Comparison of ENCODE assay signal across 36 cellular contexts in the genomic region with DNA sequence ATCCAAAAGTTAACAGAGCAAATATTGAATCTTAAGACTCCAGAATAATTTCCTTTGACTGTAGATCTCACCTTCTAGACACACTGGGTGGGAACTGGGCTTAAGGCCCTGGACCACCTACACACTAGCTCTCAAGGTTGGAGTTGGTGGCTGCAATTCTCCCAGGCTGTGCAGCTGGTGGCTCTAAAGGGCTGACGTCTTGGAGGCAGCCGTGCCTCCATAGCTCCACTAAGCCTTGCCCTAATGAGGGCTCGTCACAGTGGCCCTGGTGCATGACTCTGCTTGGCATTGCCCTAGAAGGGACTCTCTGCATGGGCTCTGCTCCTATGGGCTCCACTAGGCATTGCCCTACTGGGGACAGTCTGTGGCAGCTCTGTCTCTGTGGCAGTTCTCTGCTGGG.
DNase-seq lines count a peak whose midpoint lies in the region; ATAC-seq, FAIRE-seq and TF ChIP-seq lines count a peak whose summit lies in the region.
"Had no signal": no experiment of that assay in that cellular context is flagged by ENCODE, and none has a peak within 500 bp of the region (broad histone marks: within the 10 kb centered on the region; RNA-seq: fewer than 3 reads in every experiment).

No MANE protein-coding gene starts in this region.

- H3K79me2 ChIP-seq in H1 (ENCODE audit: control insufficient read depth in 1 of 2, insufficient read depth in 2 of 2, low read length in 2 of 2): no peaks in the 10 kb centered on the region

- H2BK15ac ChIP-seq in H1 (ENCODE audit: low read length): no peak overlapping the region; the same call in 1 of the 2 replicates

- no peak overlapping the region for H2AK5ac ChIP-seq in H1 (ENCODE audit: low read depth, low read length)

- no peaks in the 10 kb centered on the region for H3K4me1 Mint-ChIP-seq in stimulated activated effector memory CD8-positive, alpha-beta T cell treated with anti-CD3 and anti-CD28 coated beads, Interleukin-12 subunit alpha, Interleukin-12 subunit beta, amount 100 ng/mL, for 72 hours
- H3K4me1 Mint-ChIP-seq: B cell; CD14-positive monocyte; CD4-positive, alpha-beta memory T cell; CD4-positive, CD25-positive, alpha-beta regulatory T cell; CD8-positive, alpha-beta memory T cell had no signal

- no peaks in the 10 kb centered on the region for H3K4me1 ChIP-seq in H1 (replicated peaks in 1 of 4; ENCODE audit: control insufficient read depth in 3 of 4, insufficient read depth in 4 of 4, low read length in 3 of 4)
- no peaks in the 10 kb centered on the region for H3K4me1 ChIP-seq in upper lobe of right lung
- no peaks in the 10 kb centered on the region for H3K4me1 ChIP-seq in foreskin keratinocyte
- H3K4me1 ChIP-seq: A549; BE2C; BLaER1; BLaER1 treated with 17β-estradiol and CSF1 and Interleukin-3, amounts not matched to agents 10 nM and 100 nM; Caco-2 had no signal

- H3K9me3 Mint-ChIP-seq in stimulated activated effector memory CD8-positive, alpha-beta T cell treated with anti-CD3 and anti-CD28 coated beads, Interleukin-12 subunit alpha, Interleukin-12 subunit beta, amount 100 ng/mL, for 72 hours: peaks cover 16% of the 10 kb centered on the region
- H3K9me3 Mint-ChIP-seq: CD4-positive, alpha-beta T cell had no signal

- 96% methylated on average over 3 of the region's 3 CpGs; no CpG with 5 or more reads in 1 of the 2 experiments for WGBS in H1 (ENCODE audit: extremely low coverage in 1 of 2, insufficient coverage in 1 of 2, insufficient read length in 1 of 2, insufficient replicate concordance in 2 of 2, low coverage in 1 of 2, low lambda C conversion rate in 2 of 2, missing lambda C conversion rate in 1 of 2), 2 experiments

- H2BK120ac ChIP-seq in H1 (replicated peaks; ENCODE audit: low read depth, low read length): no peak overlapping the region

- no peak overlapping the region for H3K23ac ChIP-seq in H1 (ENCODE audit: insufficient read length)

- POLR2A ChIA-PET in H1 (lab: Charles Lee; ENCODE audit: partially characterized antibody): no interaction called here

- H4K91ac ChIP-seq in H1 (replicated peaks; ENCODE audit: insufficient read length, low read length): no peak overlapping the region

- 0 out of 2 replicates have a peak overlapping the region, but pooled peaks have one; percentile 18 for H2BK20ac ChIP-seq in H1 (ENCODE audit: low read length)

- no peaks in the 10 kb centered on the region for H4K20me1 ChIP-seq in H1 (replicated peaks in 1 of 2; ENCODE audit: control insufficient read depth in 1 of 2, insufficient read depth in 2 of 2, low read length in 2 of 2)
- H4K20me1 ChIP-seq: BLaER1; BLaER1 treated with 17β-estradiol and CSF1 and Interleukin-3, amounts not matched to agents 10 nM and 100 nM had no signal

- H3K18ac ChIP-seq in H1 (ENCODE audit: extremely low read depth, low read length): no peak overlapping the region

- no peak for TF ChIP-seq RAD21 in H1 (IDR thresholded peaks at IDR 0.05 in 1 of 2, conservative IDR thresholded peaks at IDR 0.05 in 1 of 2; ENCODE audit: low read depth in 2 of 2, low read length in 2 of 2)

- no peak overlapping the region for H3K14ac ChIP-seq in H1 (ENCODE audit: insufficient read length)

- FAIRE-seq in H1 (lab: Jason Lieb, UNC): no peak
- FAIRE-seq: A204.1, A549, D721Med had no signal

- no peak overlapping the region for H4K8ac ChIP-seq in H1 (ENCODE audit: extremely low read depth, insufficient read depth, low read length)

- H3K27ac ChIP-seq in H1 (ENCODE audit: low read depth, low read length) (no peak overlapping the region), upper lobe of right lung (no peak overlapping the region), foreskin keratinocyte (no peak overlapping the region)
- H3K27ac ChIP-seq: 22Rv1; A549; BLaER1; BLaER1 treated with 17β-estradiol and CSF1 and Interleukin-3, amounts not matched to agents 10 nM and 100 nM; C4-2B had no signal

- no peak overlapping the region for H4K5ac ChIP-seq in H1 (ENCODE audit: insufficient read length, low read depth, low read length)

- TF ChIP-seq POLR2A in H1 (IDR thresholded peaks at IDR 0.05; ENCODE audit: control extremely low read depth in 1 of 2, low read depth in 2 of 2, low read length in 2 of 2): no peak

- H3K23me2 ChIP-seq in H1 (ENCODE audit: low read depth, low read length): no peaks in the 10 kb centered on the region

- H2BK12ac ChIP-seq in H1 (ENCODE audit: low read depth, low read length): peak overlapping the region; percentile 50; the same call in 1 of the 2 replicates

- H3K4me3 ChIP-seq in H1 (ENCODE audit: extremely low read depth in 1 of 4, insufficient read depth in 2 of 4, low read depth in 3 of 4, low read length in 4 of 4) (no peak overlapping the region), upper lobe of right lung (no peak overlapping the region)
- H3K4me3 ChIP-seq: A549; BLaER1; BLaER1 treated with 17β-estradiol and CSF1 and Interleukin-3, amounts not matched to agents 10 nM and 100 nM had no signal

- TF ChIP-seq CTCF in H1 (IDR thresholded peaks at IDR 0.05; ENCODE audit: control extremely low read depth in 1 of 3, insufficient read depth in 1 of 3, low read depth in 1 of 3, low read length in 3 of 3) (no peak), upper lobe of right lung (IDR thresholded peaks at IDR 0.05) (no peak), foreskin keratinocyte (conservative IDR thresholded peaks at IDR 0.05) (no peak)

- no peaks in the 10 kb centered on the region for H3K36me3 ChIP-seq in H1 (ENCODE audit: control insufficient read depth in 2 of 4, insufficient read depth in 4 of 4, low read length in 3 of 4)
- no peaks in the 10 kb centered on the region for H3K36me3 ChIP-seq in upper lobe of right lung
- H3K36me3 ChIP-seq: BE2C; BLaER1; BLaER1 treated with 17β-estradiol and CSF1 and Interleukin-3, amounts not matched to agents 10 nM and 100 nM had no signal

- no peak overlapping the region for H3K56ac ChIP-seq in H1 (replicated peaks; ENCODE audit: insufficient read length, low read depth, low read length)

- CTCF ChIA-PET in H1 (lab: Charles Lee; ENCODE audit: partially characterized antibody): interaction anchor here (0.7 kb wide), 1 partner anchor 437 kb away, joined by 3 read pairs; no protein-coding TSS in a partner anchor

- H3K79me1 ChIP-seq in H1 (ENCODE audit: low read depth, low read length): no peaks in the 10 kb centered on the region

- H2BK5ac ChIP-seq in H1 (ENCODE audit: low read depth, low read length): no peak overlapping the region

- intact Hi-C loops in posterior vena cava (cut with DNase I) (no loop called here), upper lobe of right lung (cut with DNase I) (no loop called here)

- no peaks in the 10 kb centered on the region for H3K27me3 ChIP-seq in H1 (replicated peaks in 1 of 4; ENCODE audit: control insufficient read depth in 3 of 4, extremely low read depth in 1 of 4, insufficient read depth in 3 of 4, low read length in 3 of 4)
- no peaks in the 10 kb centered on the region for H3K27me3 ChIP-seq in upper lobe of right lung
- no peaks in the 10 kb centered on the region for H3K27me3 ChIP-seq in foreskin keratinocyte
- H3K27me3 ChIP-seq: BE2C; BLaER1; BLaER1 treated with 17β-estradiol and CSF1 and Interleukin-3, amounts not matched to agents 10 nM and 100 nM had no signal

- H3K9ac ChIP-seq in H1 (replicated peaks in 1 of 4; ENCODE audit: extremely low read depth in 1 of 4, low read depth in 3 of 4, low read length in 3 of 4): no peak overlapping the region
- H3K9ac ChIP-seq: BLaER1; BLaER1 treated with 17β-estradiol and CSF1 and Interleukin-3, amounts not matched to agents 10 nM and 100 nM had no signal

- ATAC-seq in stimulated activated effector memory CD8-positive, alpha-beta T cell treated with anti-CD3 and anti-CD28 coated beads, Interleukin-12 subunit alpha, Interleukin-12 subunit beta, amount 100 ng/mL, for 72 hours: peak; percentile 36
- ATAC-seq in upper lobe of right lung (peak; percentile 21), foreskin keratinocyte (no peak), HG03097 (IDR thresholded peaks at IDR 0.05; ENCODE audit: low FRiP score, unreplicated experiment) (no peak)
- ATAC-seq: A549; CD8-positive, alpha-beta T cell had no signal

- no peak overlapping the region for H3K27ac Mint-ChIP-seq in stimulated activated effector memory CD8-positive, alpha-beta T cell treated with anti-CD3 and anti-CD28 coated beads, Interleukin-12 subunit alpha, Interleukin-12 subunit beta, amount 100 ng/mL, for 72 hours
- H3K27ac Mint-ChIP-seq: B cell; CD14-positive monocyte; CD4-positive, alpha-beta memory T cell; CD4-positive, alpha-beta T cell; CD4-positive, CD25-positive, alpha-beta regulatory T cell; CD8-positive, alpha-beta memory T cell; CD8-positive, alpha-beta T cell had no signal

- no peak overlapping the region for H3K4ac ChIP-seq in H1 (replicated peaks; ENCODE audit: insufficient read length, low read depth, low read length)

- TF ChIP-seq EP300 in H1 (IDR thresholded peaks at IDR 0.05; ENCODE audit: borderline replicate concordance in 1 of 2, low read depth in 2 of 2, low read length in 2 of 2): no peak

- H3K4me2 ChIP-seq in H1 (ENCODE audit: insufficient read depth in 1 of 2, low read depth in 2 of 2, low read length in 2 of 2): no peak overlapping the region
- H3K4me2 ChIP-seq: A549; BLaER1; BLaER1 treated with 17β-estradiol and CSF1 and Interleukin-3, amounts not matched to agents 10 nM and 100 nM had no signal

- DNase-seq in H1 (ENCODE audit: low read depth in 1 of 2, low spot score in 2 of 2) (no peak), posterior vena cava (ENCODE audit: low spot score) (peak; percentile 68), upper lobe of right lung (no peak), DMS53 (lab: John Stamatoyannopoulos, UW) (no peak), HK-2 (ENCODE audit: unreplicated experiment) (no peak), foreskin keratinocyte (no peak)
- DNase-seq in stimulated activated effector memory CD8-positive, alpha-beta T cell treated with anti-CD3 and anti-CD28 coated beads, Interleukin-12 subunit alpha, Interleukin-12 subunit beta, amount 100 ng/mL, for 72 hours (ENCODE audit: low spot score in 2 of 2): no peak
- DNase-seq: 8988T; ACHN; AML-193; BE2C; C1 segment of cervical spinal cord; Caco-2; Calu3; CD4-positive, alpha-beta memory T cell; CD4-positive, alpha-beta T cell; CD4-positive, CD25-positive, alpha-beta regulatory T cell; CD8-positive, alpha-beta memory T cell; CD8-positive, alpha-beta T cell; COR-L47; DMS 273 treated with DMSO at 0.1 percent for 48 hours; DMS153; DMS79; DMS79 treated with DMSO at 0.1 percent for 48 hours; DND-41; EL had no signal

- H3K36me3 Mint-ChIP-seq in stimulated activated effector memory CD8-positive, alpha-beta T cell treated with anti-CD3 and anti-CD28 coated beads, Interleukin-12 subunit alpha, Interleukin-12 subunit beta, amount 100 ng/mL, for 72 hours: no peaks in the 10 kb centered on the region
- H3K36me3 Mint-ChIP-seq: CD14-positive monocyte; CD4-positive, alpha-beta memory T cell; CD4-positive, CD25-positive, alpha-beta regulatory T cell; CD8-positive, alpha-beta memory T cell; CD8-positive, alpha-beta T cell had no signal

- H3K9me3 ChIP-seq in H1 (ENCODE audit: insufficient read depth in 2 of 2, low read depth in 1 of 2, low read length in 1 of 2) (0 out of 4 replicates have a peak, but pooled peaks cover 0 to 3% of the 10 kb centered on the region in 2 experiments), upper lobe of right lung (no peaks in the 10 kb centered on the region)
- H3K9me3 ChIP-seq: A549; BE2C; BLaER1; BLaER1 treated with 17β-estradiol and CSF1 and Interleukin-3, amounts not matched to agents 10 nM and 100 nM had no signal

- H2AFZ ChIP-seq in H1 (ENCODE audit: low read length): no peak overlapping the region

- H3K4me3 Mint-ChIP-seq in stimulated activated effector memory CD8-positive, alpha-beta T cell treated with anti-CD3 and anti-CD28 coated beads, Interleukin-12 subunit alpha, Interleukin-12 subunit beta, amount 100 ng/mL, for 72 hours: no peak overlapping the region
- H3K4me3 Mint-ChIP-seq: B cell; CD14-positive monocyte; CD4-positive, alpha-beta memory T cell; CD4-positive, alpha-beta T cell; CD4-positive, CD25-positive, alpha-beta regulatory T cell; CD8-positive, alpha-beta memory T cell; CD8-positive, alpha-beta T cell had no signal

Comparison
In these comparisons a context has a peak if more than half of its experiments do, and no peak if none do; other contexts are left out.
1. ATAC-seq: peak in stimulated activated effector memory CD8-positive, alpha-beta T cell treated with anti-CD3 and anti-CD28 coated beads, Interleukin-12 subunit alpha, Interleukin-12 subunit beta, amount 100 ng/mL, for 72 hours (single experiment) and upper lobe of right lung (single experiment); none in foreskin keratinocyte (single experiment) and HG03097 (single experiment).